14 cellular contexts compared by ENCODE assay signal in the genomic region with DNA sequence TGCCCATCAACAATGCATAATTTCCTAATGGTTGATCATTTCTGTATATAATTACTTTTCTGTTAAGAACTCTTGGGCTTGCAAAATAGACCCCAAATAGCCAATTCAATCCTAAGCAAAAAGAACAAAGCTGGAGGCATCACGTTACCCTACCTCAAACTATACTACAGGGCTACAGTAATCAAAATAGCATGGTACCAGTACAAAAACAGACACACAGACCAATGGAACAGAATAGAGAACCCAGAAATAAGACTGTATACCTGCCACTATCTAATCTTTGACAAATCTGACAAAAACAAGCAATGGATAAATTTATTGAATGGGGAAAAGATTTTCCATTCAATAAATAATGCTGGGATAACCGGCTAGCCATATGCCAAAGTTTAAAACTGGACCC.
A peak's percentile ranks its signal among the peaks of the same experiment; 100 is the strongest.
DNase-seq lines count a peak whose midpoint lies in the region; ATAC-seq, FAIRE-seq and TF ChIP-seq lines count a peak whose summit lies in the region.
"Had no signal": no experiment of that assay in that cellular context is flagged by ENCODE, and none has a peak within 500 bp of the region (broad histone marks: within the 10 kb centered on the region; RNA-seq: fewer than 3 reads in every experiment).

No MANE protein-coding gene starts in this region.

- TF ChIP-seq RAD21 in HepG2 (CRISPR knock-in tag; IDR thresholded peaks at IDR 0.05) = no peak

- H3K4me3 ChIP-seq in HepG2 (replicated peaks in 1 of 3; ENCODE audit: insufficient read depth in 1 of 3, low read depth in 2 of 3, low read length in 3 of 3) (peak overlapping the region; percentile 32 to 60 (median 57); a peak in 5 of 6 replicates), right lobe of liver (no peak overlapping the region), hepatocyte (peak overlapping the region; percentile 61)
- H3K4me3 ChIP-seq: ascending aorta had no signal

- in situ Hi-C loops in HepG2 (cut with HindIII; ENCODE audit: extremely low pct_ligation_motif_present, low pct_unique_long_range_greater_than_20kb) = no loop called here

- BruUV-seq in HepG2 (replicated peaks; lab: Mats Ljungman, UMichigan) = no TSS peak

- TF ChIP-seq CTCF in HepG2 (CRISPR knock-in tag; IDR thresholded peaks at IDR 0.05) (no peak), right lobe of liver (IDR thresholded peaks at IDR 0.05) (no peak), hepatocyte (IDR thresholded peaks at IDR 0.05; ENCODE audit: poor library complexity) (no peak), type B pancreatic cell (conservative IDR thresholded peaks at IDR 0.05) (no peak)

- H3K27me3 ChIP-seq in HepG2 (ENCODE audit: control insufficient read depth in 1 of 2, insufficient read depth in 2 of 2, low read length in 2 of 2) = no peaks in the 10 kb centered on the region
- no peaks in the 10 kb centered on the region for H3K27me3 ChIP-seq in right lobe of liver
- no peaks in the 10 kb centered on the region for H3K27me3 ChIP-seq in hepatocyte
- H3K27me3 ChIP-seq: ascending aorta, dorsolateral prefrontal cortex had no signal

- H3K9me2 ChIP-seq in hepatocyte (replicated peaks; ENCODE audit: insufficient read depth) = no peaks in the 10 kb centered on the region

- H3K9me3 ChIP-seq in HepG2 (ENCODE audit: low read length) = no peaks in the 10 kb centered on the region
- no peaks in the 10 kb centered on the region for H3K9me3 ChIP-seq in right lobe of liver
- no peaks in the 10 kb centered on the region for H3K9me3 ChIP-seq in hepatocyte (ENCODE audit: low read depth)
- H3K9me3 ChIP-seq: ascending aorta had no signal

- DNase-seq in HepG2 (ENCODE audit: low spot score) (no peak), right lobe of liver (no peak), hepatocyte (ENCODE audit: low spot score) (no peak), type B pancreatic cell (ENCODE audit: extremely low spot score, unreplicated experiment) (no peak), HEK293T (ENCODE audit: extremely low spot score) (no peak), epidermal melanocyte (ENCODE audit: insufficient read length, low spot score) (no peak)
- DNase-seq in activated T-helper 2 cell treated with anti-CD3 and anti-CD28 coated beads, Interferon-gamma antibody, Interleukin-2, Interleukin-4, amounts not matched to agents 10 μg/mL and 5 μg/mL and 100 μg/mL, durations not matched to agents 14 hours and 24 hours and 36 hours (ENCODE audit: low spot score) = no peak
- DNase-seq in activated CD4-positive, alpha-beta memory T cell treated with anti-CD3 and anti-CD28 coated beads for 36 hours = no peak
- DNase-seq: activated B cell treated with CpG ODN at 0.5 μM for 24 hours, dorsolateral prefrontal cortex, kidney, NCI-H1417 treated with DMSO at 0.1 percent for 48 hours, NCI-H446 had no signal

- intact Hi-C loops in HepG2 (cut with micrococcal nuclease; ENCODE audit: unreplicated experiment) = no loop called here
- intact Hi-C loops in right lobe of liver (cut with DNase I) = no loop called here
- intact Hi-C loops in activated T-helper 2 cell treated with anti-CD3 and anti-CD28 coated beads, Interferon-gamma antibody, Interleukin-2, Interleukin-4, amounts not matched to agents 10 μg/mL and 5 μg/mL and 100 μg/mL, durations not matched to agents 14 hours and 24 hours and 36 hours (cut with micrococcal nuclease) = no loop called here
- intact Hi-C loops in activated CD4-positive, alpha-beta memory T cell treated with anti-CD3 and anti-CD28 coated beads for 36 hours (cut with micrococcal nuclease) = no loop called here

- H3K36me3 Mint-ChIP-seq in activated T-helper 2 cell treated with anti-CD3 and anti-CD28 coated beads, Interferon-gamma antibody, Interleukin-2, Interleukin-4, amounts not matched to agents 10 μg/mL and 5 μg/mL and 100 μg/mL, durations not matched to agents 14 hours and 24 hours and 36 hours (ENCODE audit: low read depth) = no peaks in the 10 kb centered on the region
- peaks cover 10% of the 10 kb centered on the region for H3K36me3 Mint-ChIP-seq in type B pancreatic cell
- no peaks in the 10 kb centered on the region for H3K36me3 Mint-ChIP-seq in activated CD4-positive, alpha-beta memory T cell treated with anti-CD3 and anti-CD28 coated beads for 36 hours

- no peak for ATAC-seq in HepG2
- no peak for ATAC-seq in right lobe of liver

- peaks cover 10% of the 10 kb centered on the region for H3K79me2 ChIP-seq in HepG2 (ENCODE audit: insufficient read depth, low read length)
- peaks cover 38% of the 10 kb centered on the region for H3K79me2 ChIP-seq in hepatocyte

- WGBS in HepG2 (ENCODE audit: low lambda C conversion rate) = 22% methylated on average over 2 of the region's 2 CpGs
- WGBS in right lobe of liver (ENCODE audit: insufficient coverage, low coverage, low lambda C conversion rate, missing lambda C conversion rate) = 65% methylated on average over 2 of the region's 2 CpGs
- 95% methylated on average over 2 of the region's 2 CpGs for WGBS in hepatocyte (ENCODE audit: low lambda C conversion rate, missing lambda C conversion rate)

- POLR2A ChIA-PET in HepG2 (lab: Yijun Ruan, JAX) (no interaction called here), HEK293T (lab: Yijun Ruan, JAX) (no interaction called here)
- POLR2A ChIA-PET in activated CD4-positive, alpha-beta memory T cell treated with anti-CD3 and anti-CD28 coated beads for 36 hours (lab: Charles Lee) = no interaction called here

- TF ChIP-seq POLR2A in HepG2 (IDR thresholded peaks at IDR 0.05; ENCODE audit: insufficient read depth in 1 of 2, low read depth in 2 of 2, low read length in 2 of 2) (no peak), right lobe of liver (IDR thresholded peaks at IDR 0.05) (no peak)

- no peak overlapping the region for H2AFZ ChIP-seq in HepG2 (ENCODE audit: low read length)
- H2AFZ ChIP-seq in hepatocyte = peak overlapping the region; percentile 90

- H3K4me1 Mint-ChIP-seq in activated T-helper 2 cell treated with anti-CD3 and anti-CD28 coated beads, Interferon-gamma antibody, Interleukin-2, Interleukin-4, amounts not matched to agents 10 μg/mL and 5 μg/mL and 100 μg/mL, durations not matched to agents 14 hours and 24 hours and 36 hours (ENCODE audit: low read depth) = no peaks in the 10 kb centered on the region
- H3K4me1 Mint-ChIP-seq in type B pancreatic cell (ENCODE audit: unreplicated experiment) = no peaks in the 10 kb centered on the region
- no peaks in the 10 kb centered on the region for H3K4me1 Mint-ChIP-seq in activated CD4-positive, alpha-beta memory T cell treated with anti-CD3 and anti-CD28 coated beads for 36 hours (ENCODE audit: low read depth)
- H3K4me1 Mint-ChIP-seq: activated B cell treated with CpG ODN at 0.5 μM for 24 hours had no signal

- H3K27ac ChIP-seq in HepG2 (ENCODE audit: extremely low read length, insufficient read depth, low read length) (no peak overlapping the region), right lobe of liver (no peak overlapping the region), hepatocyte (peak overlapping the region; percentile 83)
- H3K27ac ChIP-seq: ascending aorta, dorsolateral prefrontal cortex had no signal

- H3K4me2 ChIP-seq in HepG2 (ENCODE audit: low read depth, low read length) = peak overlapping the region; percentile 49
- peak overlapping the region; percentile 78 for H3K4me2 ChIP-seq in hepatocyte

- H3K4me3 Mint-ChIP-seq in activated T-helper 2 cell treated with anti-CD3 and anti-CD28 coated beads, Interferon-gamma antibody, Interleukin-2, Interleukin-4, amounts not matched to agents 10 μg/mL and 5 μg/mL and 100 μg/mL, durations not matched to agents 14 hours and 24 hours and 36 hours (ENCODE audit: low read depth) = peak overlapping the region; percentile 13
- peak overlapping the region; percentile 89 for H3K4me3 Mint-ChIP-seq in type B pancreatic cell
- H3K4me3 Mint-ChIP-seq in activated CD4-positive, alpha-beta memory T cell treated with anti-CD3 and anti-CD28 coated beads for 36 hours = no peak overlapping the region

- H3K4me1 ChIP-seq in HepG2 (ENCODE audit: insufficient read depth, low read length) (0 out of 2 replicates have a peak, but pooled peaks cover 5% of the 10 kb centered on the region), right lobe of liver (no peaks in the 10 kb centered on the region), hepatocyte (ENCODE audit: insufficient read depth) (peaks cover 5% of the 10 kb centered on the region)
- H3K4me1 ChIP-seq: ascending aorta had no signal

- H3K27me3 Mint-ChIP-seq in activated T-helper 2 cell treated with anti-CD3 and anti-CD28 coated beads, Interferon-gamma antibody, Interleukin-2, Interleukin-4, amounts not matched to agents 10 μg/mL and 5 μg/mL and 100 μg/mL, durations not matched to agents 14 hours and 24 hours and 36 hours (ENCODE audit: low read depth) = no peaks in the 10 kb centered on the region
- H3K27me3 Mint-ChIP-seq in type B pancreatic cell = no peaks in the 10 kb centered on the region
- H3K27me3 Mint-ChIP-seq in activated CD4-positive, alpha-beta memory T cell treated with anti-CD3 and anti-CD28 coated beads for 36 hours = peaks cover 9% of the 10 kb centered on the region

- H4K20me1 ChIP-seq in HepG2 (ENCODE audit: insufficient read depth, low read length) (no peaks in the 10 kb centered on the region), hepatocyte (ENCODE audit: insufficient read depth, poor library complexity, severe bottlenecking) (no peaks in the 10 kb centered on the region)

- no peak overlapping the region for H3K27ac Mint-ChIP-seq in activated T-helper 2 cell treated with anti-CD3 and anti-CD28 coated beads, Interferon-gamma antibody, Interleukin-2, Interleukin-4, amounts not matched to agents 10 μg/mL and 5 μg/mL and 100 μg/mL, durations not matched to agents 14 hours and 24 hours and 36 hours
- peak overlapping the region; percentile 88 for H3K27ac Mint-ChIP-seq in type B pancreatic cell
- H3K27ac Mint-ChIP-seq in activated CD4-positive, alpha-beta memory T cell treated with anti-CD3 and anti-CD28 coated beads for 36 hours = no peak overlapping the region
- H3K27ac Mint-ChIP-seq: activated B cell treated with CpG ODN at 0.5 μM for 24 hours had no signal

- H3K9ac ChIP-seq in HepG2 (ENCODE audit: insufficient read depth, low read depth, low read length) = no peak overlapping the region

- H3K36me3 ChIP-seq in HepG2 (replicated peaks in 1 of 2; ENCODE audit: control insufficient read depth in 1 of 2, insufficient read depth in 2 of 2, low read length in 2 of 2) (no peaks in the 10 kb centered on the region), right lobe of liver (no peaks in the 10 kb centered on the region), hepatocyte (replicated peaks; ENCODE audit: insufficient read depth, low read depth) (no peaks in the 10 kb centered on the region)
- H3K36me3 ChIP-seq: ascending aorta had no signal

- CTCF ChIA-PET in HepG2 (lab: Yijun Ruan, JAX; ENCODE audit: low intra/inter-chr PET ratio, low total read pairs) (no interaction called here), HEK293T (lab: Yijun Ruan, JAX) (no interaction called here)
- CTCF ChIA-PET in activated CD4-positive, alpha-beta memory T cell treated with anti-CD3 and anti-CD28 coated beads for 36 hours (lab: Charles Lee) = no interaction called here

- TF ChIP-seq EP300 in HepG2 (IDR thresholded peaks at IDR 0.05; ENCODE audit: low read depth in 2 of 2, low read length in 2 of 2) (no peak), HepG2 (CRISPR knock-in tag; IDR thresholded peaks at IDR 0.05; ENCODE audit: borderline replicate concordance) (no peak)

- no peak for FAIRE-seq in HepG2 (lab: Jason Lieb, UNC)
- FAIRE-seq: kidney had no signal

- H3K9me3 Mint-ChIP-seq in activated T-helper 2 cell treated with anti-CD3 and anti-CD28 coated beads, Interferon-gamma antibody, Interleukin-2, Interleukin-4, amounts not matched to agents 10 μg/mL and 5 μg/mL and 100 μg/mL, durations not matched to agents 14 hours and 24 hours and 36 hours = no peaks in the 10 kb centered on the region
- peaks cover 4% of the 10 kb centered on the region for H3K9me3 Mint-ChIP-seq in type B pancreatic cell
- no peaks in the 10 kb centered on the region for H3K9me3 Mint-ChIP-seq in activated CD4-positive, alpha-beta memory T cell treated with anti-CD3 and anti-CD28 coated beads for 36 hours

Comparison
In these comparisons a context has a peak if more than half of its experiments do, and no peak if none do; other contexts are left out.
1. H3K4me3 ChIP-seq: peak in HepG2 (3 of 3) and hepatocyte (single experiment); none in right lobe of liver (0 of 3).